Comparison of ENCODE assay signal across 1 cellular context in the genomic region with DNA sequence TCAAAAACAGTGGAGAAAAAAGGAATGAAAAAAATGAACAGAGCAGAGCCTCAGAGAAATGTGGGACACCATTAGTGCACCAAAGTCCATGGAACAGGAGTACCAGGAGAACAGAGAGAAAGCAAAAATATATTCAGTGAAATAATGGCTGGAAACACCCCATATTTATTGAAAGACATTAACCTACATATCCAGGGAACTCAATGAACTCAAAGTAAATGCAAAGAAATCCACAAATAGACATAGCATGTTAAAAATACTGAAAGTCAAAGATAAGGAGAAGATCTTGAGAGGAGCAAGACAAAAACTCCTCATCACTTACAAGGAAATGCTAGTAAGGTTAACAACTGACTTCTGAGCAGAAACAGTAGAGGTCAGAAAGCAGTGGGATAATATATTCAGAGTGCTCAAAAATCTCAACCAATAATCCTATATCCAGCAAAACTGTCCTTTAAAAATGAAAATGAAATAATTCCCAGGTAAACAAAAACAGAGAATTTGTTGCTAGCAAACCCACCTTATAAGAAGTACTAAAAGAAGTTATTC.
TF ChIP-seq lines count a peak whose summit lies in the region.

No MANE protein-coding gene starts in this region.

TF ChIP-seq in GM12878, 131 proteins besides CTCF, POLR2A, EP300 and RAD21:
- TF ChIP-seq SPI1 (IDR thresholded peaks at IDR 0.05; ENCODE audit: borderline replicate concordance, insufficient read depth, low read depth, low read length) (no peak), CBX5 (IDR thresholded peaks at IDR 0.05; ENCODE audit: low read depth) (peak; percentile 69; the same call in 1 of the 2 replicates)
TF ChIP-seq in GM12878: peak in this region for 1.
